Comparison of ENCODE assay signal across 9 cellular contexts in the genomic region with DNA sequence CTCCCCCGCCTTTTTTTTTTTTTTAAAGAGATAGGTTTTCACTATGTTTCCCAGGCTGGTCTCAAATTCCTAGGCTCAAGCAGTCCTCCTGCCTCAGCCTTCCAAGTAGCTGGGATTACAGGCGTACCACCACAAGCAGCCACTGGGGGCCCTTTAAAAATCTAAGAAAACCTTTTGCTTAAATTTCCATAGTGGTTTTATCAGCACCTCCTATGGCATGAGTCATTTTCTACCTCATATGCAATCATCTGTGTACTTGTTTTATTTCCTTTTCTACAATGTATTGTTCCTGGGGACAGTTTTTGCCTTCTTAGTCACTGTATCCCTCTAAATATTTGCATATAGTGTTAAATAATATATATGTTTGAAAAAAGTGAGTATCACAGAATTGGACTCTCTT. TPM values are rescaled to one million over a fixed set of nuclear protein-coding genes. Genes with fewer than 3 reads are reported as not detected.
DNase-seq lines count a peak whose midpoint lies in the region; ATAC-seq and TF ChIP-seq lines count a peak whose summit lies in the region.
"Had no signal": no experiment of that assay in that cellular context is flagged by ENCODE, and none has a peak within 500 bp of the region (broad histone marks: within the 10 kb centered on the region; RNA-seq: fewer than 3 reads in every experiment).

No MANE protein-coding gene starts in this region.

- H3K27ac ChIP-seq in DND-41 (ENCODE audit: low read length) (no peak overlapping the region), brain microvascular endothelial cell (no peak overlapping the region), substantia nigra (ENCODE audit: low read depth, low read length, poor library complexity, severe bottlenecking) (no peak overlapping the region), testis (no peak overlapping the region), uterus (no peak overlapping the region)
- H3K27ac ChIP-seq: SK-N-MC had no signal

- H3K79me2 ChIP-seq in DND-41 (ENCODE audit: insufficient read depth, low read length): peaks cover 99% of the 10 kb centered on the region

- H3K9me3 ChIP-seq in DND-41 (ENCODE audit: insufficient read depth, low read length, severe bottlenecking) (no peaks in the 10 kb centered on the region), testis (no peaks in the 10 kb centered on the region), uterus (no peaks in the 10 kb centered on the region)

- peak overlapping the region; percentile 93 to 97 for H3K27ac Mint-ChIP-seq in natural killer cell treated with Interleukin-12 subunit alpha and Interleukin-12 subunit beta and Interleukin-15 and Interleukin-18, amount 100 ng/mL, for 72 hours

- peak overlapping the region; percentile 82 for H3K4me3 Mint-ChIP-seq in natural killer cell treated with Interleukin-12 subunit alpha and Interleukin-12 subunit beta and Interleukin-15 and Interleukin-18, amount 100 ng/mL, for 72 hours

- peaks cover 66 to 80% of the 10 kb centered on the region in 2 donors for H3K4me1 Mint-ChIP-seq in natural killer cell treated with Interleukin-12 subunit alpha and Interleukin-12 subunit beta and Interleukin-15 and Interleukin-18, amount 100 ng/mL, for 72 hours (ENCODE audit: low read depth in 2 of 2)

- H3K27me3 ChIP-seq in DND-41 (ENCODE audit: insufficient read depth, low read length, poor library complexity) (no peaks in the 10 kb centered on the region), brain microvascular endothelial cell (replicated peaks) (no peaks in the 10 kb centered on the region), testis (no peaks in the 10 kb centered on the region), uterus (no peaks in the 10 kb centered on the region)

- WGBS in testis, 2 donors: 89 to 90% methylated on average over 2 of the region's 2 CpGs

- peak; percentile 52 for TF ChIP-seq CTCF in DND-41 (IDR thresholded peaks at IDR 0.05; ENCODE audit: borderline replicate concordance, extremely low read depth, low read length, poor library complexity, severe bottlenecking)
- peak; percentile 64 for TF ChIP-seq CTCF in brain microvascular endothelial cell (IDR thresholded peaks at IDR 0.05; ENCODE audit: low read depth, low read length, missing control alignments)
- no peak for TF ChIP-seq CTCF in testis (IDR thresholded peaks at IDR 0.05)
- TF ChIP-seq CTCF in uterus (IDR thresholded peaks at IDR 0.05): peak in 1 of 4 experiments; percentile 13

- no peaks in the 10 kb centered on the region for H3K27me3 Mint-ChIP-seq in natural killer cell treated with Interleukin-12 subunit alpha and Interleukin-12 subunit beta and Interleukin-15 and Interleukin-18, amount 100 ng/mL, for 72 hours

- DNase-seq in DND-41 (peak; percentile 45), brain microvascular endothelial cell (peak; percentile 62), substantia nigra (lab: John Stamatoyannopoulos, UW) (no peak), testis (no peak), uterus (no peak)
- peak; percentile 73 for DNase-seq in natural killer cell treated with Interleukin-12 subunit alpha and Interleukin-12 subunit beta and Interleukin-15 and Interleukin-18, amount 100 ng/mL, for 72 hours (ENCODE audit: low spot score)

- H3K9me3 Mint-ChIP-seq in natural killer cell treated with Interleukin-12 subunit alpha and Interleukin-12 subunit beta and Interleukin-15 and Interleukin-18, amount 100 ng/mL, for 72 hours: no peaks in the 10 kb centered on the region

- no peak overlapping the region for H2AFZ ChIP-seq in DND-41 (ENCODE audit: low read depth, low read length)

- H4K20me1 ChIP-seq in DND-41 (ENCODE audit: insufficient read depth, low read length): peaks cover 55% of the 10 kb centered on the region; the same call in 1 of the 2 replicates

- H3K4me1 ChIP-seq in DND-41 (ENCODE audit: insufficient read depth, low read length): no peaks in the 10 kb centered on the region
- H3K4me1 ChIP-seq in testis: peaks cover 8% of the 10 kb centered on the region
- peaks cover 0 to 3% of the 10 kb centered on the region in 2 donors for H3K4me1 ChIP-seq in uterus

- ATAC-seq in DND-41 (ENCODE audit: insufficient read depth, low read depth): peak; percentile 77
- ATAC-seq in HG02938 (IDR thresholded peaks at IDR 0.05; ENCODE audit: unreplicated experiment): peak; percentile 48
- ATAC-seq in SK-N-SH treated with all-trans-retinoic acid at 6 μM for 48 hours: peak; percentile 83
- ATAC-seq in natural killer cell treated with Interleukin-12 subunit alpha and Interleukin-12 subunit beta and Interleukin-15 and Interleukin-18, amount 100 ng/mL, for 72 hours: peak; percentile 91 to 93

- no peak overlapping the region for H3K4me3 ChIP-seq in DND-41 (ENCODE audit: low read depth in 1 of 2, low read length in 2 of 2)
- no peak overlapping the region for H3K4me3 ChIP-seq in brain microvascular endothelial cell (ENCODE audit: low read depth, low read length)
- no peak overlapping the region for H3K4me3 ChIP-seq in testis
- no peak overlapping the region for H3K4me3 ChIP-seq in uterus
- H3K4me3 ChIP-seq: SK-N-MC had no signal

- no peak overlapping the region for H3K4me2 ChIP-seq in DND-41 (ENCODE audit: insufficient read depth, low read length)

- in situ Hi-C loops in brain microvascular endothelial cell (cut with HindIII; ENCODE audit: low pct_ligation_motif_present, low sequenced_read_pairs): no loop called here

- TF ChIP-seq POLR2A in testis (IDR thresholded peaks at IDR 0.05) (no peak), uterus (IDR thresholded peaks at IDR 0.05) (no peak)

- no peak overlapping the region for H3K9ac ChIP-seq in DND-41 (ENCODE audit: low read depth, low read length)

- no peaks in the 10 kb centered on the region for H3K36me3 Mint-ChIP-seq in natural killer cell treated with Interleukin-12 subunit alpha and Interleukin-12 subunit beta and Interleukin-15 and Interleukin-18, amount 100 ng/mL, for 72 hours

- intact Hi-C loops in testis (cut with DNase I; ENCODE audit: low total_unique reads): no loop called here
- intact Hi-C loops in uterus (cut with DNase I; ENCODE audit: low total_unique reads): no loop called here

- peaks cover 29% of the 10 kb centered on the region; the same call in 1 of the 2 replicates for H3K36me3 ChIP-seq in DND-41 (ENCODE audit: insufficient read depth, low read length)
- H3K36me3 ChIP-seq in brain microvascular endothelial cell (replicated peaks): no peaks in the 10 kb centered on the region
- H3K36me3 ChIP-seq in testis (ENCODE audit: low read depth, missing control alignments): no peaks in the 10 kb centered on the region
- no peaks in the 10 kb centered on the region for H3K36me3 ChIP-seq in uterus

TF ChIP-seq in SK-N-SH treated with all-trans-retinoic acid at 6 μM for 48 hours, 23 proteins besides CTCF, POLR2A, EP300 and RAD21 (continues in another document):
- TF ChIP-seq, protein P1, sequence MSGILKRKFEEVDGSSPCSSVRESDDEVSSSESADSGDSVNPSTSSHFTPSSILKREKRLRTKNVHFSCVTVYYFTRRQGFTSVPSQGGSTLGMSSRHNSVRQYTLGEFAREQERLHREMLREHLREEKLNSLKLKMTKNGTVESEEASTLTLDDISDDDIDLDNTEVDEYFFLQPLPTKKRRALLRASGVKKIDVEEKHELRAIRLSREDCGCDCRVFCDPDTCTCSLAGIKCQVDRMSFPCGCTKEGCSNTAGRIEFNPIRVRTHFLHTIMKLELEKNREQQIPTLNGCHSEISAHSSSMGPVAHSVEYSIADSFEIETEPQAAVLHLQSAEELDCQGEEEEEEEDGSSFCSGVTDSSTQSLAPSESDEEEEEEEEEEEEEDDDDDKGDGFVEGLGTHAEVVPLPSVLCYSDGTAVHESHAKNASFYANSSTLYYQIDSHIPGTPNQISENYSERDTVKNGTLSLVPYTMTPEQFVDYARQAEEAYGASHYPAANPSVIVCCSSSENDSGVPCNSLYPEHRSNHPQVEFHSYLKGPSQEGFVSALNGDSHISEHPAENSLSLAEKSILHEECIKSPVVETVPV (CRISPR knock-in tag; IDR thresholded peaks at IDR 0.05): no peak
- TF ChIP-seq, protein P2, sequence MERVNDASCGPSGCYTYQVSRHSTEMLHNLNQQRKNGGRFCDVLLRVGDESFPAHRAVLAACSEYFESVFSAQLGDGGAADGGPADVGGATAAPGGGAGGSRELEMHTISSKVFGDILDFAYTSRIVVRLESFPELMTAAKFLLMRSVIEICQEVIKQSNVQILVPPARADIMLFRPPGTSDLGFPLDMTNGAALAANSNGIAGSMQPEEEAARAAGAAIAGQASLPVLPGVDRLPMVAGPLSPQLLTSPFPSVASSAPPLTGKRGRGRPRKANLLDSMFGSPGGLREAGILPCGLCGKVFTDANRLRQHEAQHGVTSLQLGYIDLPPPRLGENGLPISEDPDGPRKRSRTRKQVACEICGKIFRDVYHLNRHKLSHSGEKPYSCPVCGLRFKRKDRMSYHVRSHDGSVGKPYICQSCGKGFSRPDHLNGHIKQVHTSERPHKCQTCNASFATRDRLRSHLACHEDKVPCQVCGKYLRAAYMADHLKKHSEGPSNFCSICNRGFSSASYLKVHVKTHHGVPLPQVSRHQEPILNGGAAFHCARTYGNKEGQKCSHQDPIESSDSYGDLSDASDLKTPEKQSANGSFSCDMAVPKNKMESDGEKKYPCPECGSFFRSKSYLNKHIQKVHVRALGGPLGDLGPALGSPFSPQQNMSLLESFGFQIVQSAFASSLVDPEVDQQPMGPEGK (CRISPR knock-in tag; IDR thresholded peaks at IDR 0.05; ENCODE audit: borderline replicate concordance): no peak
- TF ChIP-seq TOX (CRISPR knock-in tag; IDR thresholded peaks at IDR 0.05; ENCODE audit: borderline replicate concordance) (no peak), ZFP30 (CRISPR knock-in tag; IDR thresholded peaks at IDR 0.05) (no peak), PPARA (CRISPR knock-in tag; IDR thresholded peaks at IDR 0.05; ENCODE audit: borderline replicate concordance) (no peak), ZC3H10 (CRISPR knock-in tag; IDR thresholded peaks at IDR 0.05) (no peak), ISL1 (CRISPR knock-in tag; IDR thresholded peaks at IDR 0.05) (no peak), CSDC2 (CRISPR knock-in tag; IDR thresholded peaks at IDR 0.05) (no peak)
- TF ChIP-seq, protein P3, sequence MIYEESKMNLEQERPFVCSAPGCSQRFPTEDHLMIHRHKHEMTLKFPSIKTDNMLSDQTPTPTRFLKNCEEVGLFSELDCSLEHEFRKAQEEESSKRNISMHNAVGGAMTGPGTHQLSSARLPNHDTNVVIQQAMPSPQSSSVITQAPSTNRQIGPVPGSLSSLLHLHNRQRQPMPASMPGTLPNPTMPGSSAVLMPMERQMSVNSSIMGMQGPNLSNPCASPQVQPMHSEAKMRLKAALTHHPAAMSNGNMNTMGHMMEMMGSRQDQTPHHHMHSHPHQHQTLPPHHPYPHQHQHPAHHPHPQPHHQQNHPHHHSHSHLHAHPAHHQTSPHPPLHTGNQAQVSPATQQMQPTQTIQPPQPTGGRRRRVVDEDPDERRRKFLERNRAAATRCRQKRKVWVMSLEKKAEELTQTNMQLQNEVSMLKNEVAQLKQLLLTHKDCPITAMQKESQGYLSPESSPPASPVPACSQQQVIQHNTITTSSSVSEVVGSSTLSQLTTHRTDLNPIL (CRISPR knock-in tag; IDR thresholded peaks at IDR 0.05; ENCODE audit: low read depth): no peak

RNA-seq across cellular contexts. Expression of a gene that starts 29.2 kb away (rescaled TPM):
- 10 to 100 TPM; 59.3 to 65.3 TPM for total RNA-seq in natural killer cell treated with Interleukin-12 subunit alpha and Interleukin-12 subunit beta and Interleukin-15 and Interleukin-18, amount 100 ng/mL, for 72 hours
- total RNA-seq in testis: 10 to 100 TPM; 57.6 to 71.4 TPM
- polyA plus RNA-seq in testis (ENCODE audit: insufficient read depth, low read depth, low replicate concordance): 29.5 TPM
- 100 to 1,000 TPM in 1 of 4 donors, 10 to 100 TPM in 3; 20.2 to 103 (median 51.0) TPM for total RNA-seq in uterus

Comparison
In these comparisons a context has a peak if more than half of its experiments do, and no peak if none do; other contexts are left out.
1. DNase-seq: peak in DND-41 (single experiment), brain microvascular endothelial cell (single experiment) and natural killer cell treated with Interleukin-12 subunit alpha and Interleukin-12 subunit beta and Interleukin-15 and Interleukin-18, amount 100 ng/mL, for 72 hours (single experiment); none in substantia nigra (0 of 49), testis (single experiment) and uterus (0 of 2).
2. CTCF ChIP-seq: peak in DND-41 (single experiment) and brain microvascular endothelial cell (single experiment); none in testis (0 of 3).
3. Peak in every context shown above with its lines, with median percentiles within 50 percentile points of each other: ATAC-seq.